In genomic region chr3:36907911-36908646, GRCh38 we compare ENCODE assay signal across 8 cellular contexts. TPM values are rescaled to one million over a fixed set of nuclear protein-coding genes. Genes with fewer than 3 reads are reported as not detected.
DNase-seq lines count a peak whose midpoint lies in the region; ATAC-seq lines count a peak whose summit lies in the region.

No MANE protein-coding gene starts in this region.

- peak overlapping the region; percentile 95 for H3K4me3 Mint-ChIP-seq in activated CD8-positive, alpha-beta T cell treated with anti-CD3 and anti-CD28 coated beads, Interleukin-2, amount 10 ng/mL, durations not matched to agents 7 days and 5 days

- H3K4me1 Mint-ChIP-seq in activated CD8-positive, alpha-beta T cell treated with anti-CD3 and anti-CD28 coated beads, Interleukin-2, amount 10 ng/mL, durations not matched to agents 7 days and 5 days (ENCODE audit: low read depth) = peaks cover 56% of the 10 kb centered on the region

- H3K27ac Mint-ChIP-seq in activated CD8-positive, alpha-beta T cell treated with anti-CD3 and anti-CD28 coated beads, Interleukin-2, amount 10 ng/mL, durations not matched to agents 7 days and 5 days = peak overlapping the region; percentile 95

- POLR2A ChIA-PET in activated CD8-positive, alpha-beta T cell treated with anti-CD3 and anti-CD28 coated beads, Interleukin-2, amount 10 ng/mL, durations not matched to agents 7 days and 5 days (lab: Charles Lee) = interaction anchor here (1.0 to 4.9 kb wide), 6 partner anchors 15 to 85 kb away, joined by 3 to 24 read pairs (median 14); partner anchors contain the start of genes EPM2AIP1, MLH1 and TRANK1

- H3K27ac ChIP-seq in effector memory CD4-positive, alpha-beta T cell (ENCODE audit: insufficient read depth, low read length, poor library complexity, severe bottlenecking) = peak overlapping the region; percentile 89

- H3K36me3 Mint-ChIP-seq in activated CD8-positive, alpha-beta T cell treated with anti-CD3 and anti-CD28 coated beads, Interleukin-2, amount 10 ng/mL, durations not matched to agents 7 days and 5 days (ENCODE audit: low read depth) = peaks cover 27% of the 10 kb centered on the region

- H3K4me1 ChIP-seq in effector memory CD4-positive, alpha-beta T cell (ENCODE audit: control insufficient read depth, insufficient read depth, low read length, poor library complexity, severe bottlenecking) = peaks cover 53% of the 10 kb centered on the region

- no peaks in the 10 kb centered on the region for H3K9me3 ChIP-seq in effector memory CD4-positive, alpha-beta T cell (ENCODE audit: control insufficient read depth, low read length)

- H3K36me3 ChIP-seq in effector memory CD4-positive, alpha-beta T cell (ENCODE audit: control insufficient read depth, insufficient read depth, low read length) = peaks cover under 1% of the 10 kb centered on the region

- no peaks in the 10 kb centered on the region for H3K9me3 Mint-ChIP-seq in activated CD8-positive, alpha-beta T cell treated with anti-CD3 and anti-CD28 coated beads, Interleukin-2, amount 10 ng/mL, durations not matched to agents 7 days and 5 days (ENCODE audit: insufficient read depth)

- ATAC-seq in activated CD8-positive, alpha-beta T cell treated with anti-CD3 and anti-CD28 coated beads, Interleukin-2, amount 10 ng/mL, durations not matched to agents 7 days and 5 days = peak; percentile 74
- no peak for ATAC-seq in GM19397 (IDR thresholded peaks at IDR 0.05; ENCODE audit: unreplicated experiment)

- DNase-seq in DMS53 (lab: John Stamatoyannopoulos, UW) = peak; percentile 26
- DNase-seq in DMS53 treated with DMSO at 0.1 percent for 48 hours (lab: John Stamatoyannopoulos, UW; ENCODE audit: unreplicated experiment) = no peak
- peak; percentile 77 for DNase-seq in NAMALWA (ENCODE audit: low spot score)
- peak; percentile 80 for DNase-seq in activated CD8-positive, alpha-beta T cell treated with anti-CD3 and anti-CD28 coated beads, Interleukin-2, amount 10 ng/mL, durations not matched to agents 7 days and 5 days
- DNase-seq in effector memory CD4-positive, alpha-beta T cell = peak; percentile 60 to 68 (median 67)
- peak; percentile 40 for DNase-seq in myocyte (ENCODE audit: low read depth)
- peak; percentile 57 for DNase-seq in stromal cell of bone marrow (ENCODE audit: low read depth)

- peak overlapping the region; percentile 97 for H3K4me3 ChIP-seq in effector memory CD4-positive, alpha-beta T cell (ENCODE audit: insufficient read depth, low read depth, low read length, poor library complexity, severe bottlenecking)

- no peaks in the 10 kb centered on the region for H3K27me3 ChIP-seq in effector memory CD4-positive, alpha-beta T cell (replicated peaks; ENCODE audit: control insufficient read depth, insufficient read depth, low read length, poor library complexity, severe bottlenecking)

- H3K27me3 Mint-ChIP-seq in activated CD8-positive, alpha-beta T cell treated with anti-CD3 and anti-CD28 coated beads, Interleukin-2, amount 10 ng/mL, durations not matched to agents 7 days and 5 days (ENCODE audit: low read depth) = no peaks in the 10 kb centered on the region

- CTCF ChIA-PET in activated CD8-positive, alpha-beta T cell treated with anti-CD3 and anti-CD28 coated beads, Interleukin-2, amount 10 ng/mL, durations not matched to agents 7 days and 5 days (lab: Charles Lee) = interaction anchor here (1.1 to 9.3 kb wide), 4 partner anchors 10 to 50 kb away, joined by 3 to 84 read pairs (median 13); no protein-coding TSS in a partner anchor

RNA-seq across cellular contexts. Expression of gene TRANK1, which starts 36.8 kb away (rescaled TPM):
- total RNA-seq in activated CD8-positive, alpha-beta T cell treated with anti-CD3 and anti-CD28 coated beads, Interleukin-2, amount 10 ng/mL, durations not matched to agents 7 days and 5 days = 10 to 100 TPM; 49.3 to 52.3 TPM
- 7.5 and 8.7 TPM in 2 replicates for total RNA-seq in myocyte
- polyA plus RNA-seq in myocyte (2012) = 5.4 TPM
